In the genomic region with DNA sequence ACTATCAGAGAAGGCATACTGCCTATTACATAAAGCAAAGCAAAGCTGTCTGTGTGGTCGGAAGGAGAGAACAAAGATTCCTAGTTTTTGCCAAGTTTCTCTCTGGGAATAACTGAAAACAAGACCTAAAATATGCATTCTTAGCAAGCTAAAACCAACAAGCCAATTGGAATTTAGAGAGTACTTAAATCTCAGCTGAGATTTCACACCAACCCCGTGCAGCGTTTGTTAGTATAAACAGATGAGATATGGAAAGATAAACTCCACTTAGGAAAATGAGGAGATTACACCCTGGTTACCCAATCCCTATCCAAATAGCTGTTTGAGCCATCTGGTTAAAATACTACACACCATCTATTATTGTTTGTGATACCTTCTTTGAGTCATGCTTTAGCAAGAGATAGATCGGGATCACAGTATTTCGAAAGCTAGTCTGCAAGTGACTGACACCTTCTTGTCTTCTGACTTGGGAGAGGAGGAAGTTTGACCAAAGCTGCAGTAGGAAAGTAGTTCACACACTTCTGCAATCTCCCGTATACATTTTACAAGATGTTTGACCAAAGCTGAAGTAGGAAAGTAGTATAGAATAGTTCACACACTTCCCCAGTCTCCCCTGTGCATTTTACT, we compare ENCODE assay signal across 12 cellular contexts. TPM values are rescaled to one million over a fixed set of nuclear protein-coding genes. Genes with fewer than 3 reads are reported as not detected.
DNase-seq lines count a peak whose midpoint lies in the region; ATAC-seq and TF ChIP-seq lines count a peak whose summit lies in the region.
"Had no signal": no experiment of that assay in that cellular context is flagged by ENCODE, and none has a peak within 500 bp of the region (broad histone marks: within the 10 kb centered on the region; RNA-seq: fewer than 3 reads in every experiment).

No MANE protein-coding gene starts in this region.

- no peak for TF ChIP-seq CTCF in AG09309 (IDR thresholded peaks at IDR 0.05; ENCODE audit: control insufficient read depth, insufficient read depth, low read depth, low read length, missing control alignments)
- TF ChIP-seq CTCF in lower lobe of right lung (IDR thresholded peaks at IDR 0.05) = no peak

- DNase-seq in AG09309 (ENCODE audit: low read depth) (peak; percentile 46), Kasumi-1 (lab: John Stamatoyannopoulos, UW) (peak; percentile 54 to 64), astrocyte of the hippocampus (ENCODE audit: low read depth, low spot score) (peak; percentile 71), lower lobe of right lung (no peak), DMS53 treated with DMSO at 0.1 percent for 48 hours (lab: John Stamatoyannopoulos, UW; ENCODE audit: unreplicated experiment) (no peak)
- DNase-seq: activated CD8-positive, alpha-beta memory T cell treated with anti-CD3 and anti-CD28 coated beads, Interleukin-2, amount 10 ng/mL, durations not matched to agents 7 days and 5 days; midbrain; MM.1S; SHP77 had no signal

- H3K4me3 ChIP-seq in AG09309 (ENCODE audit: control insufficient read depth, low read depth, low read length) = no peak overlapping the region
- H3K4me3 ChIP-seq in lower lobe of right lung = no peak overlapping the region

- H3K4me1 ChIP-seq in lower lobe of right lung = peaks cover 31% of the 10 kb centered on the region

- intact Hi-C loops in lower lobe of right lung (cut with DNase I) = no loop called here

- H3K36me3 ChIP-seq in lower lobe of right lung = peaks cover 15% of the 10 kb centered on the region

- H3K9me3 ChIP-seq in lower lobe of right lung = no peaks in the 10 kb centered on the region

- peak; percentile 78 to 80 for ATAC-seq in lower lobe of right lung
- no peak for ATAC-seq in HG03045 (IDR thresholded peaks at IDR 0.05; ENCODE audit: unreplicated experiment)
- no peak for ATAC-seq in GM21526 (IDR thresholded peaks at IDR 0.05; ENCODE audit: low FRiP score, unreplicated experiment)
- ATAC-seq in HG03354 (IDR thresholded peaks at IDR 0.05; ENCODE audit: poor library complexity, severe bottlenecking, unreplicated experiment) = no peak
- ATAC-seq: activated CD8-positive, alpha-beta memory T cell treated with anti-CD3 and anti-CD28 coated beads, Interleukin-2, amount 10 ng/mL, durations not matched to agents 7 days and 5 days had no signal

- H3K27ac ChIP-seq in lower lobe of right lung = no peak overlapping the region

- H3K27me3 ChIP-seq in lower lobe of right lung (ENCODE audit: low read depth) = no peaks in the 10 kb centered on the region

RNA-seq across cellular contexts. Expression of gene FAF2, which starts 18.2 kb away (rescaled TPM):
- 31.8 TPM for total RNA-seq in lower lobe of right lung

RNA-seq across cellular contexts. Expression of gene CLTB, which starts 50.0 kb away (rescaled TPM):
- 75.8 TPM for total RNA-seq in lower lobe of right lung

Comparison
In these comparisons a context has a peak if more than half of its experiments do, and no peak if none do; other contexts are left out.
1. DNase-seq: peak in AG09309 (single experiment), Kasumi-1 (2 of 2) and astrocyte of the hippocampus (single experiment); none in lower lobe of right lung (single experiment) and DMS53 treated with DMSO at 0.1 percent for 48 hours (single experiment).
2. ATAC-seq: peak in lower lobe of right lung (2 of 2); none in HG03045 (single experiment), GM21526 (single experiment) and HG03354 (single experiment).